In the genomic region with DNA sequence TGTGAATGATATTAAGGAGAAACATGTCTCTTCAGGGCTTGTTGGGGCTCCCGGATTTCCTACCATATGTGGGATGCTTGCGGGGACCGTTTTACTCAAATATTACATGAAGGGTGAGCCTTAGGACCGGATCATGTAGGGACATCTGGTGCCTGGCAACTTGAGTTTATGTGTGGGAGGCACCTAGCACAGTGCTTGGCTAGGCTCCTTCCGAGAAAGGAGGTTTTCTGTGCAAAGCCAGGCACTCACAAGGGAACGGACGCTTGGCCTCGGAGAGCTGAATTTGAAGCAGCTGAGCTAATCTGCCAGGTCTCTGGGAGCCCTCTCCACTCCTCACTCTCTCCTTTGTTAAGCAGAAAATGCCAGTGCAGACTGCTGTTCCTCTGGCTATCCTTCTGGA, we compare ENCODE assay signal across 23 cellular contexts.
DNase-seq lines count a peak whose midpoint lies in the region; ATAC-seq lines count a peak whose summit lies in the region.
"Had no signal": no experiment of that assay in that cellular context is flagged by ENCODE, and none has a peak within 500 bp of the region (broad histone marks: within the 10 kb centered on the region; RNA-seq: fewer than 3 reads in every experiment).

No MANE protein-coding gene starts in this region.

- H3K9ac ChIP-seq in neuronal stem cell (ENCODE audit: low read depth, low read length, poor library complexity): no peak overlapping the region
- H3K9ac ChIP-seq: BLaER1 had no signal

- no peak overlapping the region for H3K4me3 ChIP-seq in neuronal stem cell (ENCODE audit: low read length in 2 of 2)
- H3K4me3 ChIP-seq: BLaER1 had no signal

- H3K18ac ChIP-seq in neuronal stem cell (ENCODE audit: low read length): peak overlapping the region; percentile 55

- H3K9me3 ChIP-seq in neuronal stem cell (replicated peaks in 1 of 2; ENCODE audit: control insufficient read depth in 2 of 2, insufficient read depth in 1 of 2, low read depth in 1 of 2, low read length in 2 of 2): no peaks in the 10 kb centered on the region
- H3K9me3 ChIP-seq: BLaER1 had no signal

- H2AK5ac ChIP-seq in neuronal stem cell (ENCODE audit: low read depth, low read length): no peak overlapping the region

- no peaks in the 10 kb centered on the region for H3K79me1 ChIP-seq in neuronal stem cell (ENCODE audit: low read depth, low read length)

- H2AFZ ChIP-seq in neuronal stem cell (ENCODE audit: low read length): no peak overlapping the region

- H2BK5ac ChIP-seq in neuronal stem cell (ENCODE audit: low read length): no peak overlapping the region

- H3K4me2 ChIP-seq in neuronal stem cell (ENCODE audit: insufficient read depth, low read length, poor library complexity, severe bottlenecking): no peak overlapping the region
- H3K4me2 ChIP-seq: BLaER1 had no signal

- peaks cover 0 to 6% of the 10 kb centered on the region in 2 donors for H3K4me1 ChIP-seq in neuronal stem cell (ENCODE audit: control insufficient read depth in 2 of 2, insufficient read depth in 1 of 2, low read depth in 1 of 2, low read length in 2 of 2)

- WGBS in neuronal stem cell (ENCODE audit: extremely low coverage in 2 of 2, insufficient read length in 2 of 2, insufficient replicate concordance in 1 of 2), 2 donors: no CpG with 5 or more reads among the region's 8 CpGs

- DNase-seq in NCI-H82 (lab: John Stamatoyannopoulos, UW) (peak; percentile 44), NCI-H82 treated with DMSO at 0.1 percent for 48 hours (lab: John Stamatoyannopoulos, UW; ENCODE audit: unreplicated experiment) (no peak), globus pallidus (ENCODE audit: low spot score) (peak; percentile 21), neuronal stem cell (ENCODE audit: low spot score) (no peak), retina (no peak), NCI-H345 treated with DMSO at 0.1 percent for 48 hours (lab: John Stamatoyannopoulos, UW; ENCODE audit: unreplicated experiment) (no peak)
- DNase-seq: 8988T; CD8-positive, alpha-beta T cell; DND-41; GDM1; HFFc6; KG1; NCI-H1048; NCI-H146; NCI-H2081 treated with DMSO at 0.1 percent for 48 hours; NCI-H2227 treated with DMSO at 0.1 percent for 48 hours; NCI-H748 treated with DMSO at 0.1 percent for 48 hours; PC-3 had no signal

- H2BK120ac ChIP-seq in neuronal stem cell (ENCODE audit: low read depth, low read length): no peak overlapping the region

- no peak overlapping the region for H3K14ac ChIP-seq in neuronal stem cell (ENCODE audit: low read length)

- peaks cover 0 to 14% (median 0%) of the 10 kb centered on the region in 3 experiments for H3K27me3 ChIP-seq in neuronal stem cell (ENCODE audit: control insufficient read depth in 3 of 3, insufficient read depth in 3 of 3, low read depth in 1 of 3, low read length in 3 of 3)
- H3K27me3 ChIP-seq: BLaER1 had no signal

- H3K4ac ChIP-seq in neuronal stem cell (ENCODE audit: low read length): no peak overlapping the region

- no peak overlapping the region for H4K8ac ChIP-seq in neuronal stem cell (ENCODE audit: low read depth, low read length)

- H3K36me3 ChIP-seq in neuronal stem cell (replicated peaks in 1 of 2; ENCODE audit: control insufficient read depth in 2 of 2, insufficient read depth in 2 of 2, low read length in 2 of 2): no peaks in the 10 kb centered on the region
- H3K36me3 ChIP-seq: BLaER1 had no signal

- H2BK12ac ChIP-seq in neuronal stem cell (ENCODE audit: low read length): no peak overlapping the region

- ATAC-seq in HG02884 (IDR thresholded peaks at IDR 0.05; ENCODE audit: unreplicated experiment) (no peak), HG03460 (IDR thresholded peaks at IDR 0.05; ENCODE audit: unreplicated experiment) (no peak)
- ATAC-seq: CD8-positive, alpha-beta T cell; HepG2; PC-3 had no signal

- H3K27ac ChIP-seq in neuronal stem cell (replicated peaks; ENCODE audit: low read length): no peak overlapping the region
- H3K27ac ChIP-seq: BLaER1, RWPE1 had no signal

- H4K91ac ChIP-seq in neuronal stem cell (ENCODE audit: low read depth, low read length, poor library complexity): no peak overlapping the region

- no peak overlapping the region for H3K23ac ChIP-seq in neuronal stem cell (ENCODE audit: low read depth, low read length, poor library complexity)

- no peak overlapping the region for H2BK15ac ChIP-seq in neuronal stem cell (ENCODE audit: low read length)

Comparison
In these comparisons a context has a peak if more than half of its experiments do, and no peak if none do; other contexts are left out.
1. DNase-seq: peak in NCI-H82 (single experiment) and globus pallidus (single experiment); none in NCI-H82 treated with DMSO at 0.1 percent for 48 hours (single experiment), neuronal stem cell (single experiment), retina (single experiment) and NCI-H345 treated with DMSO at 0.1 percent for 48 hours (single experiment).